ENCODE assay signal across 15 cellular contexts in genomic region chr20:642013-642397, GRCh38. TPM values are rescaled to one million over a fixed set of nuclear protein-coding genes. Genes with fewer than 3 reads are reported as not detected.
"Had no signal": no experiment of that assay in that cellular context is flagged by ENCODE, and none has a peak within 500 bp of the region (broad histone marks: within the 10 kb centered on the region; RNA-seq: fewer than 3 reads in every experiment).

No MANE protein-coding gene starts in this region.

RNA-seq across cellular contexts. Expression of gene TCF15, which starts 31.9 kb away (rescaled TPM):
- total RNA-seq: activated B cell treated with CpG ODN at 0.5 μM for 24 hours; activated CD4-positive, alpha-beta memory T cell treated with anti-CD3 and anti-CD28 coated beads for 36 hours; activated naive CD4-positive, alpha-beta T cell treated with anti-CD3 and anti-CD28 coated beads for 36 hours; IMR-90; MCF 10A; OCI-LY7; PC-9; SK-MEL-5; T-cell; T-helper 17 cell had no signal
- polyA plus RNA-seq: IMR-90 had no signal

RNA-seq across cellular contexts. Expression of gene SCRT2, which starts 33.6 kb away (rescaled TPM):
- total RNA-seq: activated B cell treated with CpG ODN at 0.5 μM for 24 hours; activated CD4-positive, alpha-beta memory T cell treated with anti-CD3 and anti-CD28 coated beads for 36 hours; activated naive CD4-positive, alpha-beta T cell treated with anti-CD3 and anti-CD28 coated beads for 36 hours; activated naive CD4-positive, alpha-beta T cell treated with anti-CD3 and anti-CD28 coated beads, Interleukin-2, amount 50 U/mL, for 72 hours; activated T-cell treated with anti-CD3 and anti-CD28 coated beads, Interleukin-2, amount 50 U/mL, for 4 hours; activated T-helper 1 cell treated with anti-CD3 and anti-CD28 coated beads, Interleukin-12 subunit alpha, Interleukin-12 subunit beta, Interleukin-2, Interleukin-4 antibody, amounts not matched to agents 30 ng/mL and 10 ng/mL and 1 ng/mL, durations not matched to agents 14 hours and 24 hours and 36 hours; adrenal gland; IMR-90; MCF 10A; OCI-LY7; PC-9; Right ventricle myocardium inferior; SK-MEL-5; T-cell; T-helper 17 cell had no signal
- polyA plus RNA-seq: adrenal gland, IMR-90 had no signal
